In the genomic region with DNA sequence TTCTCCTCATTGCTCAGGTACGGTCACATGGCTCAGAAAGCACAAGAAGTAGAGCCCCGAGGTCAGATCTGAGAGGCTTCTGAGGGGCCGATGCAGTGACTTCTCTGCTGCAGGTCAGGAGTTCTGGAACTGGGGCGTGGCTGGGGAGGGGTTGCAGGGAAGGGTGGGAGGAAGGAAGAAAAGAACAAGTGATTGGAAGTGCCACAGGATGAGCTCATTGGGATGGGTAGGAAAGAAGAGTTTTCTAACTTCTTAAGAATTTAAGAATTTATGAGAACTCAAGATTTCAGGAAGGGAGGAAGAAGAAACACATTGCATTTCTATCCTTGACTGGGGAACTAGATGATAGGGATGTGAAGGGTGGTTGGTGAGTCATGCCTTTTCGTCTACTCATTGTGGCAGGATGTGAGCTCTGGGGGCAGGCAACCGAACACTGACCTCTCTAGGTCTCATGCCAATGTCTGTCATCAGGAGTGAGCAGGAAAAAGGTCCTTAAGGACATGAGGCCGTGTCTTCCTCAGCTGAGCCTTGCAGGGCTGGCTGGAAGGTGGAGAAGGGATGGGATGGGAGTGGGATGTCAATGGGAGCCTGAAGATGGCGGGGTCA, we compare ENCODE assay signal across 11 cellular contexts.
DNase-seq lines count a peak whose midpoint lies in the region; ATAC-seq and TF ChIP-seq lines count a peak whose summit lies in the region.
"Had no signal": no experiment of that assay in that cellular context is flagged by ENCODE, and none has a peak within 500 bp of the region (broad histone marks: within the 10 kb centered on the region; RNA-seq: fewer than 3 reads in every experiment).

No MANE protein-coding gene starts in this region.

- peak; percentile 37 for ATAC-seq in HG02610 (IDR thresholded peaks at IDR 0.05; ENCODE audit: unreplicated experiment)
- ATAC-seq in SK-N-SH treated with all-trans-retinoic acid at 6 μM for 48 hours = peak; percentile 24; the same call in 2 of the 3 replicates
- ATAC-seq in GM21576 (IDR thresholded peaks at IDR 0.05; ENCODE audit: unreplicated experiment) = no peak
- no peak for ATAC-seq in GM19035 (IDR thresholded peaks at IDR 0.05; ENCODE audit: unreplicated experiment)
- ATAC-seq in HG02840 (IDR thresholded peaks at IDR 0.05; ENCODE audit: low FRiP score, unreplicated experiment) = no peak

- DNase-seq in fibroblast of mammary gland (ENCODE audit: low read depth) = peak; percentile 97
- no peak for DNase-seq in activated T-cell treated with anti-CD3 and anti-CD28 coated beads, Interleukin-2, amount 50 U/mL, for 48 hours
- DNase-seq: NCI-H1417 had no signal

- H3K27me3 ChIP-seq in ACC112 (ENCODE audit: insufficient read depth, low read length) = no peaks in the 10 kb centered on the region
- H3K27me3 ChIP-seq: BLaER1, tibial nerve had no signal

- H3K4me1 ChIP-seq in ACC112 (ENCODE audit: control insufficient read depth, insufficient read depth, low read length, unreplicated experiment) = peaks cover 16% of the 10 kb centered on the region

- peak overlapping the region; percentile 70 for H3K27ac ChIP-seq in ACC112 (ENCODE audit: low read depth, low read length)
- H3K27ac ChIP-seq: BLaER1, tibial nerve had no signal

- no peaks in the 10 kb centered on the region for H3K79me2 ChIP-seq in ACC112 (ENCODE audit: control insufficient read depth, insufficient read depth, low read length, unreplicated experiment)

- no peak for TF ChIP-seq CTCF in fibroblast of mammary gland (conservative IDR thresholded peaks at IDR 0.05; ENCODE audit: control insufficient read depth, insufficient read depth, low read depth, low read length)

- no peak overlapping the region for H2AFZ ChIP-seq in ACC112 (ENCODE audit: low read length, unreplicated experiment)

- H3K36me3 ChIP-seq in ACC112 (ENCODE audit: insufficient read depth, low read length) = no peaks in the 10 kb centered on the region
- H3K36me3 ChIP-seq: BLaER1, tibial nerve had no signal

- no peak overlapping the region; the same call in 1 of the 2 replicates for H3K4me3 ChIP-seq in ACC112 (ENCODE audit: low read depth, low read length)
- H3K4me3 ChIP-seq in fibroblast of mammary gland (ENCODE audit: control insufficient read depth, low read depth, low read length) = no peak overlapping the region
- H3K4me3 ChIP-seq: BLaER1, tibial nerve had no signal

TF ChIP-seq in SK-N-SH treated with all-trans-retinoic acid at 6 μM for 48 hours, 23 proteins besides CTCF, POLR2A, EP300 and RAD21:
- TF ChIP-seq TCF4 (CRISPR knock-in tag; IDR thresholded peaks at IDR 0.05; ENCODE audit: borderline replicate concordance) (no peak), ZFP30 (CRISPR knock-in tag; IDR thresholded peaks at IDR 0.05) (no peak), ISL1 (CRISPR knock-in tag; IDR thresholded peaks at IDR 0.05) (no peak), ZNF70 (CRISPR knock-in tag; IDR thresholded peaks at IDR 0.05) (no peak), ZNF565 (CRISPR knock-in tag; conservative IDR thresholded peaks at IDR 0.05; ENCODE audit: low read depth) (no peak), ESRRG (CRISPR knock-in tag; IDR thresholded peaks at IDR 0.05) (no peak)
- TF ChIP-seq, protein P1, sequence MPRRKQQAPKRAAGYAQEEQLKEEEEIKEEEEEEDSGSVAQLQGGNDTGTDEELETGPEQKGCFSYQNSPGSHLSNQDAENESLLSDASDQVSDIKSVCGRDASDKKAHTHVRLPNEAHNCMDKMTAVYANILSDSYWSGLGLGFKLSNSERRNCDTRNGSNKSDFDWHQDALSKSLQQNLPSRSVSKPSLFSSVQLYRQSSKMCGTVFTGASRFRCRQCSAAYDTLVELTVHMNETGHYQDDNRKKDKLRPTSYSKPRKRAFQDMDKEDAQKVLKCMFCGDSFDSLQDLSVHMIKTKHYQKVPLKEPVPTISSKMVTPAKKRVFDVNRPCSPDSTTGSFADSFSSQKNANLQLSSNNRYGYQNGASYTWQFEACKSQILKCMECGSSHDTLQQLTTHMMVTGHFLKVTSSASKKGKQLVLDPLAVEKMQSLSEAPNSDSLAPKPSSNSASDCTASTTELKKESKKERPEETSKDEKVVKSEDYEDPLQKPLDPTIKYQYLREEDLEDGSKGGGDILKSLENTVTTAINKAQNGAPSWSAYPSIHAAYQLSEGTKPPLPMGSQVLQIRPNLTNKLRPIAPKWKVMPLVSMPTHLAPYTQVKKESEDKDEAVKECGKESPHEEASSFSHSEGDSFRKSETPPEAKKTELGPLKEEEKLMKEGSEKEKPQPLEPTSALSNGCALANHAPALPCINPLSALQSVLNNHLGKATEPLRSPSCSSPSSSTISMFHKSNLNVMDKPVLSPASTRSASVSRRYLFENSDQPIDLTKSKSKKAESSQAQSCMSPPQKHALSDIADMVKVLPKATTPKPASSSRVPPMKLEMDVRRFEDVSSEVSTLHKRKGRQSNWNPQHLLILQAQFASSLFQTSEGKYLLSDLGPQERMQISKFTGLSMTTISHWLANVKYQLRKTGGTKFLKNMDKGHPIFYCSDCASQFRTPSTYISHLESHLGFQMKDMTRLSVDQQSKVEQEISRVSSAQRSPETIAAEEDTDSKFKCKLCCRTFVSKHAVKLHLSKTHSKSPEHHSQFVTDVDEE (CRISPR knock-in tag; IDR thresholded peaks at IDR 0.05) = no peak
- TF ChIP-seq, protein P2, sequence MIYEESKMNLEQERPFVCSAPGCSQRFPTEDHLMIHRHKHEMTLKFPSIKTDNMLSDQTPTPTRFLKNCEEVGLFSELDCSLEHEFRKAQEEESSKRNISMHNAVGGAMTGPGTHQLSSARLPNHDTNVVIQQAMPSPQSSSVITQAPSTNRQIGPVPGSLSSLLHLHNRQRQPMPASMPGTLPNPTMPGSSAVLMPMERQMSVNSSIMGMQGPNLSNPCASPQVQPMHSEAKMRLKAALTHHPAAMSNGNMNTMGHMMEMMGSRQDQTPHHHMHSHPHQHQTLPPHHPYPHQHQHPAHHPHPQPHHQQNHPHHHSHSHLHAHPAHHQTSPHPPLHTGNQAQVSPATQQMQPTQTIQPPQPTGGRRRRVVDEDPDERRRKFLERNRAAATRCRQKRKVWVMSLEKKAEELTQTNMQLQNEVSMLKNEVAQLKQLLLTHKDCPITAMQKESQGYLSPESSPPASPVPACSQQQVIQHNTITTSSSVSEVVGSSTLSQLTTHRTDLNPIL (CRISPR knock-in tag; IDR thresholded peaks at IDR 0.05; ENCODE audit: low read depth) = no peak
- TF ChIP-seq, protein P3, sequence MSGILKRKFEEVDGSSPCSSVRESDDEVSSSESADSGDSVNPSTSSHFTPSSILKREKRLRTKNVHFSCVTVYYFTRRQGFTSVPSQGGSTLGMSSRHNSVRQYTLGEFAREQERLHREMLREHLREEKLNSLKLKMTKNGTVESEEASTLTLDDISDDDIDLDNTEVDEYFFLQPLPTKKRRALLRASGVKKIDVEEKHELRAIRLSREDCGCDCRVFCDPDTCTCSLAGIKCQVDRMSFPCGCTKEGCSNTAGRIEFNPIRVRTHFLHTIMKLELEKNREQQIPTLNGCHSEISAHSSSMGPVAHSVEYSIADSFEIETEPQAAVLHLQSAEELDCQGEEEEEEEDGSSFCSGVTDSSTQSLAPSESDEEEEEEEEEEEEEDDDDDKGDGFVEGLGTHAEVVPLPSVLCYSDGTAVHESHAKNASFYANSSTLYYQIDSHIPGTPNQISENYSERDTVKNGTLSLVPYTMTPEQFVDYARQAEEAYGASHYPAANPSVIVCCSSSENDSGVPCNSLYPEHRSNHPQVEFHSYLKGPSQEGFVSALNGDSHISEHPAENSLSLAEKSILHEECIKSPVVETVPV (CRISPR knock-in tag; IDR thresholded peaks at IDR 0.05) = no peak
TF ChIP-seq in SK-N-SH treated with all-trans-retinoic acid at 6 μM for 48 hours: peak in this region for 0.

Comparison
In these comparisons a context has a peak if more than half of its experiments do, and no peak if none do; other contexts are left out.
1. ATAC-seq: peak in HG02610 (single experiment) and SK-N-SH treated with all-trans-retinoic acid at 6 μM for 48 hours (single experiment); none in GM21576 (single experiment), GM19035 (single experiment) and HG02840 (single experiment).